Comparison of ENCODE assay signal across 20 cellular contexts in the genomic region with DNA sequence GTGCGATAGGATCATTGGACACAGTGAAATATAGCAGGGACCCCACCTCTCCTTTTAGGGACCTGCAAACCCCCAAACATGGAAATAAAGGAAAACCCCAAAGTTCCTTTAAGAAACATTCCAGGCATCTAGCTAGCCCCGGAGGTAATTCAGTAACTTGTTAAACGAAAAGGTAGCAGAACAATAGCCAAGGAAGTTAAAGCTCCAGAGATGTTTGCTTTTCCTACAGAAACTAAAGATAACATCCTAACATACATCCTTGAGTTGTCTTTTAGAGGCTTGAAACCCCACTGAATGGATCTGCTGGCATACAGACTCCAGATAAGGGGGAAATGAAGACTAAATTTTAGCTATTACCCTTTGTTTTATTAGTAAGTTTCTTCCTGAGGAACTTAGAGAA. TPM values are rescaled to one million over a fixed set of nuclear protein-coding genes. Genes with fewer than 3 reads are reported as not detected.
DNase-seq lines count a peak whose midpoint lies in the region; TF ChIP-seq lines count a peak whose summit lies in the region.
"Had no signal": no experiment of that assay in that cellular context is flagged by ENCODE, and none has a peak within 500 bp of the region (broad histone marks: within the 10 kb centered on the region; RNA-seq: fewer than 3 reads in every experiment).

No MANE protein-coding gene starts in this region.

- H3K4ac ChIP-seq in mesendoderm (ENCODE audit: low read depth, low read length), result no peak overlapping the region

- H3K27me3 ChIP-seq in breast epithelium, result no peaks in the 10 kb centered on the region
- H3K27me3 ChIP-seq in mesendoderm (ENCODE audit: insufficient read depth, low read length, poor library complexity), result no peaks in the 10 kb centered on the region
- H3K27me3 ChIP-seq in MG63, result no peaks in the 10 kb centered on the region

- in situ Hi-C loops in T47D (cut with HindIII; ENCODE audit: low pct_unique_long_range_greater_than_20kb, low sequenced_read_pairs), result no loop called here

- H3K9me3 Mint-ChIP-seq in endothelial cell (ENCODE audit: unreplicated experiment), result no peaks in the 10 kb centered on the region

- TF ChIP-seq POLR2A in breast epithelium (IDR thresholded peaks at IDR 0.05), result no peak

- H3K9ac ChIP-seq in mesendoderm (ENCODE audit: low read length), result peak overlapping the region; percentile 2

- H3K36me3 ChIP-seq in breast epithelium (no peaks in the 10 kb centered on the region), mesendoderm (ENCODE audit: control insufficient read depth, insufficient read depth, low read length) (no peaks in the 10 kb centered on the region), MG63 (no peaks in the 10 kb centered on the region)
- H3K36me3 ChIP-seq: HAP-1 had no signal

- H3K4me1 ChIP-seq in breast epithelium, result no peaks in the 10 kb centered on the region
- H3K4me1 ChIP-seq in mesendoderm (ENCODE audit: control insufficient read depth, low read depth, low read length), result peaks cover 20% of the 10 kb centered on the region

- no peak for TF ChIP-seq CTCF in breast epithelium (IDR thresholded peaks at IDR 0.05)
- no peak for TF ChIP-seq CTCF in endothelial cell (IDR thresholded peaks at IDR 0.05; ENCODE audit: unreplicated experiment)

- no peaks in the 10 kb centered on the region for H3K9me3 ChIP-seq in breast epithelium
- no peaks in the 10 kb centered on the region for H3K9me3 ChIP-seq in MG63
- H3K9me3 ChIP-seq: HAP-1 had no signal

- no peak overlapping the region for H4K8ac ChIP-seq in mesendoderm (ENCODE audit: low read depth, low read length)

- H3K56ac ChIP-seq in mesendoderm (ENCODE audit: low read length), result peak overlapping the region; percentile 53

- no peak overlapping the region for H3K23ac ChIP-seq in mesendoderm (ENCODE audit: low read length)

- H3K4me2 ChIP-seq in mesendoderm (ENCODE audit: low read length), result no peak overlapping the region

- H2AK5ac ChIP-seq in mesendoderm (ENCODE audit: low read length), result no peak overlapping the region

- no peaks in the 10 kb centered on the region for H3K79me1 ChIP-seq in mesendoderm (ENCODE audit: low read length)

- DNase-seq in T47D (ENCODE audit: low read depth in 1 of 2, low spot score in 1 of 2), result peak; percentile 3 to 35
- DNase-seq in breast epithelium (ENCODE audit: low spot score in 2 of 2), result no peak
- DNase-seq in endothelial cell (ENCODE audit: low spot score), result no peak
- DNase-seq in mesendoderm, result peak; percentile 90
- DNase-seq in NCI-H2227 (lab: John Stamatoyannopoulos, UW; ENCODE audit: unreplicated experiment), result no peak
- DNase-seq in MG63, result no peak
- DNase-seq in epidermal melanocyte (ENCODE audit: insufficient read length, low spot score), result no peak
- DNase-seq: 8988T, ACHN, DMS153, HFFc6, Karpas-422, NCI-H1092 treated with DMSO at 0.1 percent for 48 hours, NCI-H1436, NCI-H187, NCI-H2171 treated with DMSO at 0.1 percent for 48 hours, NCI-H524 treated with DMSO at 0.1 percent for 48 hours, NCI-H774 had no signal

- H3K27ac ChIP-seq in breast epithelium (no peak overlapping the region), mesendoderm (ENCODE audit: low read depth, low read length) (peak overlapping the region; percentile 96)

- H3K18ac ChIP-seq in mesendoderm (ENCODE audit: low read length), result peak overlapping the region; percentile 90

- peak overlapping the region; percentile 98 for H3K27ac Mint-ChIP-seq in endothelial cell (ENCODE audit: unreplicated experiment)
- H3K27ac Mint-ChIP-seq: HFFc6 had no signal

- peaks cover 1% of the 10 kb centered on the region for H3K27me3 Mint-ChIP-seq in endothelial cell (ENCODE audit: unreplicated experiment)

- no peaks in the 10 kb centered on the region for H3K36me3 Mint-ChIP-seq in endothelial cell (ENCODE audit: low read depth, unreplicated experiment)

- H3K4me1 Mint-ChIP-seq in endothelial cell (ENCODE audit: unreplicated experiment), result peaks cover 60% of the 10 kb centered on the region

- H3K79me2 ChIP-seq in mesendoderm (ENCODE audit: control insufficient read depth, insufficient read depth, low read length), result no peaks in the 10 kb centered on the region

- H2BK15ac ChIP-seq in mesendoderm (replicated peaks; ENCODE audit: low read depth), result no peak overlapping the region

- peak overlapping the region; percentile 29 for H3K4me3 Mint-ChIP-seq in endothelial cell (ENCODE audit: unreplicated experiment)
- H3K4me3 Mint-ChIP-seq: HFFc6 had no signal

- H2BK5ac ChIP-seq in mesendoderm (ENCODE audit: low read length), result peak overlapping the region; percentile 24

- H3K4me3 ChIP-seq in breast epithelium (no peak overlapping the region), mesendoderm (ENCODE audit: low read length) (no peak overlapping the region), MG63 (no peak overlapping the region)
- H3K4me3 ChIP-seq: HAP-1 had no signal

- H2BK120ac ChIP-seq in mesendoderm (ENCODE audit: low read depth, low read length), result no peak overlapping the region

- WGBS in mesendoderm (ENCODE audit: extremely low coverage, insufficient coverage, low lambda C conversion rate), result no CpG with 5 or more reads among the region's 3 CpGs

- H4K5ac ChIP-seq in mesendoderm (ENCODE audit: low read length), result peak overlapping the region; percentile 2

- intact Hi-C loops in breast epithelium (cut with DNase I; ENCODE audit: low total_unique reads), result loop anchor here (10.0 kb wide), 1 partner anchor 627 kb away; no protein-coding TSS in a partner anchor

RNA-seq across cellular contexts. Expression of gene FAM184A, which starts 51.0 kb away (rescaled TPM):
- total RNA-seq in breast epithelium, result 10 to 100 TPM in 1 of 3 donors, 1 to 10 TPM in 2; 7.0 to 12.8 (median 7.5) TPM
- 134 TPM for total RNA-seq in endothelial cell (ENCODE audit: unreplicated experiment)
- polyA plus RNA-seq in mesendoderm (2013, experiment 1 of 2), result 6.2 TPM
- 8.5 TPM for polyA plus RNA-seq in mesendoderm (2013, experiment 2 of 2)
- 0.13 TPM in 1 of 2 replicates, not detected in the other for total RNA-seq in MG63 (2014; rRNA removed; shearing (Covaris generic); ENCODE audit: low replicate concordance)
- total RNA-seq: HFFc6 had no signal
- polyA plus RNA-seq: BJ had no signal

Comparison
In these comparisons a context has a peak if more than half of its experiments do, and no peak if none do; other contexts are left out.
1. DNase-seq: peak in T47D (2 of 2) and mesendoderm (single experiment); none in breast epithelium (0 of 2), endothelial cell (single experiment), NCI-H2227 (single experiment), MG63 (single experiment) and epidermal melanocyte (single experiment).